In genomic region chr5:157721159-157721558, GRCh38 we compare ENCODE assay signal across 1 cellular context.
TF ChIP-seq lines count a peak whose summit lies in the region.

No MANE protein-coding gene starts in this region.

TF ChIP-seq in SK-N-SH, 30 proteins besides CTCF, POLR2A, EP300 and RAD21 (continued from another document):
- TF ChIP-seq PBX3 (IDR thresholded peaks at IDR 0.05) = no peak
- TF ChIP-seq RCOR1 (IDR thresholded peaks at IDR 0.05; ENCODE audit: low read length) = no peak
- TF ChIP-seq CHD2 (IDR thresholded peaks at IDR 0.05; ENCODE audit: low read length, partially characterized antibody) = no peak
TF ChIP-seq in SK-N-SH: peak in this region for 0.
